Comparison of ENCODE assay signal across 36 cellular contexts in genomic region chr1:64290420-64290819, GRCh38.
DNase-seq lines count a peak whose midpoint lies in the region; ATAC-seq, FAIRE-seq and TF ChIP-seq lines count a peak whose summit lies in the region.
"Had no signal": no experiment of that assay in that cellular context is flagged by ENCODE, and none has a peak within 500 bp of the region (broad histone marks: within the 10 kb centered on the region; RNA-seq: fewer than 3 reads in every experiment).

No MANE protein-coding gene starts in this region.

- no peaks in the 10 kb centered on the region for H3K4me1 ChIP-seq in K562 (replicated peaks in 1 of 2; ENCODE audit: control insufficient read depth in 2 of 2, insufficient read depth in 2 of 2, low read length in 2 of 2)
- H3K4me1 ChIP-seq: A549, BE2C, Caco-2 had no signal

- no peak overlapping the region for H2AFZ ChIP-seq in K562 (ENCODE audit: low read depth, low read length)

- no peak for DNase-seq in activated T-cell treated with anti-CD3 and anti-CD28 coated beads, Interleukin-2, amount 50 U/mL, for 72 hours
- DNase-seq in activated T-cell treated with anti-CD3 and anti-CD28 coated beads, Interleukin-2, amount 50 U/mL, for 1 hour: no peak
- DNase-seq in OCI-M1 (lab: John Stamatoyannopoulos, UW) (peak; percentile 58), K562 (ENCODE audit: extremely low read depth in 1 of 4, low spot score in 3 of 4) (no peak), erythroblast (lab: John Stamatoyannopoulos, UW) (peak; percentile 57 to 75), NCI-H748 treated with DMSO at 0.1 percent for 48 hours (lab: John Stamatoyannopoulos, UW) (no peak), AML-193 (lab: John Stamatoyannopoulos, UW) (no peak)
- DNase-seq: 8988T; ACHN; BE2C; C1 segment of cervical spinal cord; Caco-2; Calu3; CD4-positive, alpha-beta memory T cell; CD4-positive, alpha-beta T cell; CD4-positive, CD25-positive, alpha-beta regulatory T cell; CD8-positive, alpha-beta memory T cell; CD8-positive, alpha-beta T cell; COR-L47; DMS 273 treated with DMSO at 0.1 percent for 48 hours; DMS153; DMS53; DMS79; DMS79 treated with DMSO at 0.1 percent for 48 hours; DND-41; EL had no signal

- H3K4me3 ChIP-seq in K562: no peak overlapping the region
- H3K4me3 ChIP-seq: A549; BLaER1; BLaER1 treated with 17β-estradiol and CSF1 and Interleukin-3, amounts not matched to agents 10 nM and 100 nM had no signal

- intact Hi-C loops in K562 (cut with micrococcal nuclease): no loop called here

- H4K20me1 ChIP-seq in K562 (replicated peaks; ENCODE audit: control insufficient read depth, insufficient read depth, low read length): no peaks in the 10 kb centered on the region
- H4K20me1 ChIP-seq: BLaER1; BLaER1 treated with 17β-estradiol and CSF1 and Interleukin-3, amounts not matched to agents 10 nM and 100 nM had no signal

- H3K9me1 ChIP-seq in K562 (ENCODE audit: control insufficient read depth, insufficient read depth, low read length): no peaks in the 10 kb centered on the region

- BruUV-seq in K562 (replicated peaks; lab: Mats Ljungman, UMichigan): no TSS peak

- peak; percentile 29; the same call in 1 of the 2 replicates for TF ChIP-seq EP300 in K562 (IDR thresholded peaks at IDR 0.05; ENCODE audit: low read length)

- H3K36me3 Mint-ChIP-seq in activated T-cell treated with anti-CD3 and anti-CD28 coated beads, Interleukin-2, amount 50 U/mL, for 72 hours (ENCODE audit: insufficient read depth in 2 of 2): no peaks in the 10 kb centered on the region
- no peaks in the 10 kb centered on the region for H3K36me3 Mint-ChIP-seq in stimulated activated memory B cell treated with anti-CD40 and anti-IgM and Interleukin-4, amounts not matched to agents 10 μg/mL and 1 μg/mL and 100 μg/mL, for 72 hours
- H3K36me3 Mint-ChIP-seq: CD14-positive monocyte; CD4-positive, alpha-beta memory T cell; CD4-positive, CD25-positive, alpha-beta regulatory T cell; CD8-positive, alpha-beta memory T cell; CD8-positive, alpha-beta T cell had no signal

- TF ChIP-seq RAD21 in K562 (CRISPR knock-in tag; conservative IDR thresholded peaks at IDR 0.05 in 1 of 2, IDR thresholded peaks at IDR 0.05 in 1 of 2): no peak

- 0% methylated on average over 1 of the region's 1 CpG for WGBS in K562 (ENCODE audit: insufficient coverage, low coverage, missing lambda C conversion rate)

- no peaks in the 10 kb centered on the region for H3K36me3 ChIP-seq in K562 (ENCODE audit: control insufficient read depth, insufficient read depth, low read length)
- H3K36me3 ChIP-seq: BE2C, BLaER1 had no signal

- H3K9me3 Mint-ChIP-seq in activated T-cell treated with anti-CD3 and anti-CD28 coated beads, Interleukin-2, amount 50 U/mL, for 72 hours: no peaks in the 10 kb centered on the region
- H3K9me3 Mint-ChIP-seq in stimulated activated memory B cell treated with anti-CD40 and anti-IgM and Interleukin-4, amounts not matched to agents 10 μg/mL and 1 μg/mL and 100 μg/mL, for 72 hours: no peaks in the 10 kb centered on the region
- H3K9me3 Mint-ChIP-seq: CD4-positive, alpha-beta T cell; CD8-positive, alpha-beta T cell had no signal

- peaks cover 7% of the 10 kb centered on the region for H3K27me3 Mint-ChIP-seq in activated T-cell treated with anti-CD3 and anti-CD28 coated beads, Interleukin-2, amount 50 U/mL, for 72 hours (ENCODE audit: low read depth)
- peaks cover 32% of the 10 kb centered on the region for H3K27me3 Mint-ChIP-seq in stimulated activated memory B cell treated with anti-CD40 and anti-IgM and Interleukin-4, amounts not matched to agents 10 μg/mL and 1 μg/mL and 100 μg/mL, for 72 hours

- no peak for TF ChIP-seq CTCF in K562 (IDR thresholded peaks at IDR 0.05 in 2 of 3, conservative IDR thresholded peaks at IDR 0.05 in 1 of 3; ENCODE audit: insufficient read depth in 2 of 3, low read depth in 1 of 3, low read length in 3 of 3)

- H3K27ac Mint-ChIP-seq in activated T-cell treated with anti-CD3 and anti-CD28 coated beads, Interleukin-2, amount 50 U/mL, for 72 hours: peak overlapping the region; percentile 35
- H3K27ac Mint-ChIP-seq in stimulated activated memory B cell treated with anti-CD40 and anti-IgM and Interleukin-4, amounts not matched to agents 10 μg/mL and 1 μg/mL and 100 μg/mL, for 72 hours: no peak overlapping the region
- H3K27ac Mint-ChIP-seq: B cell; CD14-positive monocyte; CD4-positive, alpha-beta memory T cell; CD4-positive, alpha-beta T cell; CD4-positive, CD25-positive, alpha-beta regulatory T cell; CD8-positive, alpha-beta memory T cell; CD8-positive, alpha-beta T cell had no signal

- POLR2A ChIA-PET in K562 (lab: Yijun Ruan, JAX): no interaction called here

- no peak overlapping the region for H3K4me2 ChIP-seq in K562 (ENCODE audit: insufficient read depth, low read length)
- H3K4me2 ChIP-seq: A549; BLaER1; BLaER1 treated with 17β-estradiol and CSF1 and Interleukin-3, amounts not matched to agents 10 nM and 100 nM had no signal

- CTCF ChIA-PET in K562 (lab: Yijun Ruan, JAX; ENCODE audit: low intra/inter-chr PET ratio): no interaction called here

- no peaks in the 10 kb centered on the region for H3K4me1 Mint-ChIP-seq in activated T-cell treated with anti-CD3 and anti-CD28 coated beads, Interleukin-2, amount 50 U/mL, for 72 hours (ENCODE audit: low read depth)
- no peaks in the 10 kb centered on the region for H3K4me1 Mint-ChIP-seq in stimulated activated memory B cell treated with anti-CD40 and anti-IgM and Interleukin-4, amounts not matched to agents 10 μg/mL and 1 μg/mL and 100 μg/mL, for 72 hours
- H3K4me1 Mint-ChIP-seq: B cell; CD14-positive monocyte; CD4-positive, alpha-beta memory T cell; CD8-positive, alpha-beta memory T cell had no signal

- H3K4me3 Mint-ChIP-seq in activated T-cell treated with anti-CD3 and anti-CD28 coated beads, Interleukin-2, amount 50 U/mL, for 72 hours: no peak overlapping the region
- no peak overlapping the region for H3K4me3 Mint-ChIP-seq in stimulated activated memory B cell treated with anti-CD40 and anti-IgM and Interleukin-4, amounts not matched to agents 10 μg/mL and 1 μg/mL and 100 μg/mL, for 72 hours
- H3K4me3 Mint-ChIP-seq: B cell; CD14-positive monocyte; CD4-positive, alpha-beta memory T cell; CD4-positive, alpha-beta T cell; CD4-positive, CD25-positive, alpha-beta regulatory T cell; CD8-positive, alpha-beta memory T cell; CD8-positive, alpha-beta T cell had no signal

- TF ChIP-seq POLR2A in K562 (conservative IDR thresholded peaks at IDR 0.05) (no peak), erythroblast (IDR thresholded peaks at IDR 0.05; ENCODE audit: low read length) (no peak)

- no peaks in the 10 kb centered on the region for H3K9me3 ChIP-seq in K562 (replicated peaks; ENCODE audit: control insufficient read depth, insufficient read depth, low read depth, low read length)
- H3K9me3 ChIP-seq: A549, BE2C, Caco-2 had no signal

- H3K9ac ChIP-seq in K562 (ENCODE audit: insufficient read depth in 1 of 2, low read depth in 2 of 2, low read length in 2 of 2): no peak overlapping the region
- H3K9ac ChIP-seq: BLaER1; BLaER1 treated with 17β-estradiol and CSF1 and Interleukin-3, amounts not matched to agents 10 nM and 100 nM had no signal

- ATAC-seq in activated T-cell treated with anti-CD3 and anti-CD28 coated beads, Interleukin-2, amount 50 U/mL, for 72 hours (replicated peaks in 1 of 2): no peak
- ATAC-seq in K562: no peak; the same call in 2 of the 3 replicates
- no peak for ATAC-seq in stimulated activated memory B cell treated with anti-CD40 and anti-IgM and Interleukin-4, amounts not matched to agents 10 μg/mL and 1 μg/mL and 100 μg/mL, for 72 hours
- ATAC-seq: A549; CD8-positive, alpha-beta T cell had no signal

- no peak overlapping the region for H3K27ac ChIP-seq in K562 (ENCODE audit: extremely low read depth, low read depth, low read length)
- H3K27ac ChIP-seq: 22Rv1; A549; BLaER1; BLaER1 treated with 17β-estradiol and CSF1 and Interleukin-3, amounts not matched to agents 10 nM and 100 nM; C4-2B had no signal

- FAIRE-seq in K562 (lab: Jason Lieb, UNC): no peak
- FAIRE-seq: A204.1, A549, D721Med had no signal

- H3K27me3 ChIP-seq in K562 (ENCODE audit: control insufficient read depth in 2 of 2, insufficient read depth in 2 of 2, low read length in 2 of 2): peaks cover 0 to 4% of the 10 kb centered on the region in 2 experiments; a peak in 1 of 5 replicates
- H3K27me3 ChIP-seq: BE2C; BLaER1; BLaER1 treated with 17β-estradiol and CSF1 and Interleukin-3, amounts not matched to agents 10 nM and 100 nM had no signal

- H3K79me2 ChIP-seq in K562 (ENCODE audit: control insufficient read depth, insufficient read depth, low read length): no peaks in the 10 kb centered on the region

- in situ Hi-C loops in K562 (cut with MboI): no loop called here

TF ChIP-seq in K562, 482 proteins besides CTCF, POLR2A, EP300 and RAD21 (continues in another document):
- TF ChIP-seq ZNF224 (CRISPR knock-in tag; IDR thresholded peaks at IDR 0.05): no peak
- TF ChIP-seq, protein P1, sequence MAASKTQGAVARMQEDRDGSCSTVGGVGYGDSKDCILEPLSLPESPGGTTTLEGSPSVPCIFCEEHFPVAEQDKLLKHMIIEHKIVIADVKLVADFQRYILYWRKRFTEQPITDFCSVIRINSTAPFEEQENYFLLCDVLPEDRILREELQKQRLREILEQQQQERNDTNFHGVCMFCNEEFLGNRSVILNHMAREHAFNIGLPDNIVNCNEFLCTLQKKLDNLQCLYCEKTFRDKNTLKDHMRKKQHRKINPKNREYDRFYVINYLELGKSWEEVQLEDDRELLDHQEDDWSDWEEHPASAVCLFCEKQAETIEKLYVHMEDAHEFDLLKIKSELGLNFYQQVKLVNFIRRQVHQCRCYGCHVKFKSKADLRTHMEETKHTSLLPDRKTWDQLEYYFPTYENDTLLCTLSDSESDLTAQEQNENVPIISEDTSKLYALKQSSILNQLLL (CRISPR knock-in tag; IDR thresholded peaks at IDR 0.05; ENCODE audit: borderline replicate concordance): no peak
- TF ChIP-seq CHCHD3 (CRISPR knock-in tag; IDR thresholded peaks at IDR 0.05): no peak
- TF ChIP-seq TRIM24 (IDR thresholded peaks at IDR 0.05): peak; percentile 54 to 75; a peak in 2 of 4 replicates
- no peak for TF ChIP-seq CEBPG (CRISPR knock-in tag; IDR thresholded peaks at IDR 0.05)
- peak in 1 of 2 experiments; percentile 76; a peak in 2 of 4 replicates for TF ChIP-seq CEBPG (tag; conservative IDR thresholded peaks at IDR 0.05 in 1 of 2, IDR thresholded peaks at IDR 0.05 in 1 of 2)
- TF ChIP-seq SIRT6 (IDR thresholded peaks at IDR 0.05; ENCODE audit: low read depth, low read length): no peak
- TF ChIP-seq, protein P2, sequence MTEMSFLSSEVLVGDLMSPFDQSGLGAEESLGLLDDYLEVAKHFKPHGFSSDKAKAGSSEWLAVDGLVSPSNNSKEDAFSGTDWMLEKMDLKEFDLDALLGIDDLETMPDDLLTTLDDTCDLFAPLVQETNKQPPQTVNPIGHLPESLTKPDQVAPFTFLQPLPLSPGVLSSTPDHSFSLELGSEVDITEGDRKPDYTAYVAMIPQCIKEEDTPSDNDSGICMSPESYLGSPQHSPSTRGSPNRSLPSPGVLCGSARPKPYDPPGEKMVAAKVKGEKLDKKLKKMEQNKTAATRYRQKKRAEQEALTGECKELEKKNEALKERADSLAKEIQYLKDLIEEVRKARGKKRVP (CRISPR knock-in tag; IDR thresholded peaks at IDR 0.05): 0 out of 2 replicates have a peak, but pooled peaks have one; percentile 28
- TF ChIP-seq SMAD4 (CRISPR knock-in tag; conservative IDR thresholded peaks at IDR 0.05): peak; percentile 45; the same call in 1 of the 2 replicates
- no peak for TF ChIP-seq ZC3H8 (IDR thresholded peaks at IDR 0.05)

Comparison
In these comparisons a context has a peak if more than half of its experiments do, and no peak if none do; other contexts are left out.
1. DNase-seq: peak in OCI-M1 (single experiment) and erythroblast (2 of 2); none in activated T-cell treated with anti-CD3 and anti-CD28 coated beads, Interleukin-2, amount 50 U/mL, for 72 hours (0 of 2), activated T-cell treated with anti-CD3 and anti-CD28 coated beads, Interleukin-2, amount 50 U/mL, for 1 hour (single experiment), K562 (0 of 4), NCI-H748 treated with DMSO at 0.1 percent for 48 hours (single experiment) and AML-193 (0 of 2).